Comparison of ENCODE assay signal across 8 cellular contexts in the genomic region with DNA sequence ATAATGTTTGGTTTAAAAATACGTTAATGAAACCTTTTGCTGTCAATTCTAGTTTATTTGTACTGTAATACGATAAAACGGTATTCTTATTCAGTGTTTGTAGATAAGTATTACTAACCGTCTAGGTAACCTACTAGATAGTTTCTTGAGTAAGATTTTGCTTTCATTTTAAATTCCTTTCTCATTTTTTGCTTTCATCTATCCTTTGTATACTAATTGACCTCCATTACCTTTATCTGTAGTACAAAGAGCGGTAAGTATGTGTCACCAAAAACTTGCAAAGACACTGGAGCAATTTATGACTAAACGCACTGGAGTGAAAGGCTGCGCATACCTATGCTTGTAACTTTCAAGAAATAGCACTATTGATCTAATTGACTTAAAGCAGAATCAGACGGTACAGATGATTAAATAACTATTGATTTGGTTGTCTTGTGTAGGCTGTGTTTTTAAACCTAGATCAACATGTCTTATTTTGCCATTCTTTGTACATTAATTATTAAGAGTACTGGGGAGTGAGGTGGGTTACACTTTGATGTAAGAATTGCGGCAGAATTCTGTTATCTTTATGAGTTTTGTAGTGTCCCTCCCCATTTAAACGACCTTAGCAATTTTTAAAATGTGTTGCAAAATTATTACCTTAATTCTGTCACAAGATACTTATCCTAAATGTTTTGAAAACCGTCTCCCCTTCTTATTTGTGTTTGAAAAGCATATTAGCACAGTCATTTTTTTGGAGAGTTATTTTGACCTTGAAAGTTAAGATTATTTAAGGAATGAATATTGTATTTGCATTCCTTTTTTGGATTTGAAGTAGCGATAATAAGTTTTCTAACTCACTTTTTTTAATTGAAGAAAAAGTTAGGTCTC. TPM values are rescaled to one million over a fixed set of nuclear protein-coding genes. Genes with fewer than 3 reads are reported as not detected.
DNase-seq lines count a peak whose midpoint lies in the region; ATAC-seq and TF ChIP-seq lines count a peak whose summit lies in the region.

No MANE protein-coding gene starts in this region.

- H3K27me3 ChIP-seq in PC-3 (ENCODE audit: low read length) (no peaks in the 10 kb centered on the region), dorsolateral prefrontal cortex (no peaks in the 10 kb centered on the region)

- H3K4me1 ChIP-seq in ES-I3 (ENCODE audit: insufficient read depth, low read length) (peaks cover 25% of the 10 kb centered on the region), PC-3 (ENCODE audit: insufficient read depth, low read length) (peaks cover 44% of the 10 kb centered on the region)

- CTCF ChIA-PET in PC-3 (lab: Charles Lee) = no interaction called here

- H3K4me3 Mint-ChIP-seq in nephron progenitor cell = peak overlapping the region; percentile 99

- POLR2A ChIA-PET in PC-3 (lab: Charles Lee; ENCODE audit: unreplicated experiment) = no interaction called here

- H3K4me2 ChIP-seq in PC-3 (ENCODE audit: low read length) = peak overlapping the region; percentile 87

- H3K27ac ChIP-seq in PC-3 (ENCODE audit: low read length) = 0 out of 2 replicates have a peak overlapping the region, but pooled peaks have one; percentile 57
- peak overlapping the region in 40 of 59 donors; percentile 92 to 100 (median 99) for H3K27ac ChIP-seq in dorsolateral prefrontal cortex

- H3K9me2 ChIP-seq in PC-3 (replicated peaks; ENCODE audit: low read length) = no peaks in the 10 kb centered on the region

- H3K79me2 ChIP-seq in PC-3 (ENCODE audit: low read length) = peaks cover 85% of the 10 kb centered on the region

- no peaks in the 10 kb centered on the region for H3K9me3 Mint-ChIP-seq in nephron progenitor cell

- peaks cover 64% of the 10 kb centered on the region for H3K4me1 Mint-ChIP-seq in nephron progenitor cell

- H3K36me3 Mint-ChIP-seq in nephron progenitor cell (ENCODE audit: low read depth) = peaks cover 4% of the 10 kb centered on the region

- peaks cover 40% of the 10 kb centered on the region for H4K20me1 ChIP-seq in PC-3 (ENCODE audit: low read length)

- no TSS peak for BruUV-seq in PC-3 (replicated peaks; lab: Mats Ljungman, UMichigan)

- no peak for ATAC-seq in PC-3
- ATAC-seq in GM18870 (IDR thresholded peaks at IDR 0.05; ENCODE audit: unreplicated experiment) = no peak
- no peak for ATAC-seq in HG03039 (IDR thresholded peaks at IDR 0.05; ENCODE audit: unreplicated experiment)
- no peak for ATAC-seq in GM21528 (IDR thresholded peaks at IDR 0.05; ENCODE audit: low FRiP score, unreplicated experiment)
- ATAC-seq in HG03139 (IDR thresholded peaks at IDR 0.05; ENCODE audit: unreplicated experiment) = no peak

- no peak overlapping the region for H2AFZ ChIP-seq in PC-3 (ENCODE audit: low read length)

- H3K9ac ChIP-seq in ES-I3 (ENCODE audit: low read depth, low read length) = peak overlapping the region; percentile 89
- peak overlapping the region; percentile 86 for H3K9ac ChIP-seq in PC-3 (ENCODE audit: low read length)

- DNase-seq in PC-3 (peak; percentile 62), dorsolateral prefrontal cortex (no peak), nephron progenitor cell (no peak)

- H3K27ac Mint-ChIP-seq in nephron progenitor cell = no peak overlapping the region

- H3K27me3 Mint-ChIP-seq in nephron progenitor cell (ENCODE audit: low read depth, poor library complexity) = peaks cover 3% of the 10 kb centered on the region

- no peaks in the 10 kb centered on the region for H3F3A ChIP-seq in PC-3 (ENCODE audit: low read length, unreplicated experiment)

- H3K36me3 ChIP-seq in ES-I3 (ENCODE audit: insufficient read depth, low read length) (no peaks in the 10 kb centered on the region), PC-3 (ENCODE audit: low read depth, low read length) (no peaks in the 10 kb centered on the region)

- no peak for TF ChIP-seq CTCF in PC-3 (conservative IDR thresholded peaks at IDR 0.05; ENCODE audit: low read depth, low read length)
- TF ChIP-seq CTCF in dorsolateral prefrontal cortex (IDR thresholded peaks at IDR 0.05 in 54 of 56, conservative IDR thresholded peaks at IDR 0.05 in 2 of 56; ENCODE audit: low read depth in 1 of 56, partially characterized antibody in 56 of 56) = no peak
- TF ChIP-seq CTCF in nephron progenitor cell (IDR thresholded peaks at IDR 0.05) = no peak

- H3K4me3 ChIP-seq in PC-3 (ENCODE audit: low read length) (peak overlapping the region; percentile 93), dorsolateral prefrontal cortex (peak overlapping the region; percentile 74 to 99 (median 93))

- H3K9me3 ChIP-seq in ES-I3 (ENCODE audit: control insufficient read depth, insufficient read depth, low read length) = no peaks in the 10 kb centered on the region
- H3K9me3 ChIP-seq in PC-3 (ENCODE audit: low read length) = no peaks in the 10 kb centered on the region

- intact Hi-C loops in PC-3 (cut with micrococcal nuclease) (loop anchor here (2.0 to 10.0 kb wide), 3 partner anchors 56 to 293 kb away; no protein-coding TSS in a partner anchor), dorsolateral prefrontal cortex (cut with DNase I) (loop anchor here (5.0 to 10.0 kb wide), 11 partner anchors 144 to 624 kb away; a partner anchor contains a TSS)

RNA-seq across cellular contexts. Expression of a gene that starts 1.9 kb away (rescaled TPM):
- total RNA-seq in PC-3 (2014; rRNA removed) (46.4 and 62.1 TPM in 2 replicates), dorsolateral prefrontal cortex (100 to 1,000 TPM; 171 to 378 (median 237) TPM)
